In the genomic region with DNA sequence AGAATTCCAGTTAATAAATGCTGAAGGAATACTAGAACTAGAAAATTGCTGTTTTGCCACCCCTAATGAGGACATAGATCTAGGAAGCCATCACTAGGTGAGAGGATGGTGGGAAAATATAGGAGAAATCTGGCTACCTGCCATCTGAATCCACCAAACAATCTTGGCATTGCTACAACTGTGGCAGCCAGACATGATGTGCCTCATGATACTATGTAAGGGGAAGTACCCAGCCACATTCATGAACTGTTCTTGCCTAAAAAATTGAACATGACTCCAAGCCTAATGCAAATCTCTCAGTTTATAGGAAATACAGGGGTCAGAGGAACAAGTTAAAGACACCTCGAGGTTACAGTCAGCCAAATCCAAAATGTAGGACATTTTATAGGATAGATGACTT, we compare ENCODE assay signal across 1 cellular context.
TF ChIP-seq lines count a peak whose summit lies in the region.

No MANE protein-coding gene starts in this region.

TF ChIP-seq in IMR-90, 13 proteins besides CTCF, POLR2A, EP300 and RAD21:
- TF ChIP-seq, protein P1, sequence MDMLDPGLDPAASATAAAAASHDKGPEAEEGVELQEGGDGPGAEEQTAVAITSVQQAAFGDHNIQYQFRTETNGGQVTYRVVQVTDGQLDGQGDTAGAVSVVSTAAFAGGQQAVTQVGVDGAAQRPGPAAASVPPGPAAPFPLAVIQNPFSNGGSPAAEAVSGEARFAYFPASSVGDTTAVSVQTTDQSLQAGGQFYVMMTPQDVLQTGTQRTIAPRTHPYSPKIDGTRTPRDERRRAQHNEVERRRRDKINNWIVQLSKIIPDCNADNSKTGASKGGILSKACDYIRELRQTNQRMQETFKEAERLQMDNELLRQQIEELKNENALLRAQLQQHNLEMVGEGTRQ (IDR thresholded peaks at IDR 0.05; ENCODE audit: low read depth, low read length), result no peak
- TF ChIP-seq NFE2L2 (IDR thresholded peaks at IDR 0.05; ENCODE audit: low read depth, low read length) (no peak), CHD1 (IDR thresholded peaks at IDR 0.05; ENCODE audit: low read depth, low read length) (no peak), MAFK (IDR thresholded peaks at IDR 0.05; ENCODE audit: low read depth, low read length) (no peak)
- TF ChIP-seq, protein P2, sequence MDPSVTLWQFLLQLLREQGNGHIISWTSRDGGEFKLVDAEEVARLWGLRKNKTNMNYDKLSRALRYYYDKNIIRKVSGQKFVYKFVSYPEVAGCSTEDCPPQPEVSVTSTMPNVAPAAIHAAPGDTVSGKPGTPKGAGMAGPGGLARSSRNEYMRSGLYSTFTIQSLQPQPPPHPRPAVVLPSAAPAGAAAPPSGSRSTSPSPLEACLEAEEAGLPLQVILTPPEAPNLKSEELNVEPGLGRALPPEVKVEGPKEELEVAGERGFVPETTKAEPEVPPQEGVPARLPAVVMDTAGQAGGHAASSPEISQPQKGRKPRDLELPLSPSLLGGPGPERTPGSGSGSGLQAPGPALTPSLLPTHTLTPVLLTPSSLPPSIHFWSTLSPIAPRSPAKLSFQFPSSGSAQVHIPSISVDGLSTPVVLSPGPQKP (IDR thresholded peaks at IDR 0.05; ENCODE audit: borderline replicate concordance, low read depth, low read length), result no peak
